ENCODE assay signal across 21 cellular contexts in the genomic region with DNA sequence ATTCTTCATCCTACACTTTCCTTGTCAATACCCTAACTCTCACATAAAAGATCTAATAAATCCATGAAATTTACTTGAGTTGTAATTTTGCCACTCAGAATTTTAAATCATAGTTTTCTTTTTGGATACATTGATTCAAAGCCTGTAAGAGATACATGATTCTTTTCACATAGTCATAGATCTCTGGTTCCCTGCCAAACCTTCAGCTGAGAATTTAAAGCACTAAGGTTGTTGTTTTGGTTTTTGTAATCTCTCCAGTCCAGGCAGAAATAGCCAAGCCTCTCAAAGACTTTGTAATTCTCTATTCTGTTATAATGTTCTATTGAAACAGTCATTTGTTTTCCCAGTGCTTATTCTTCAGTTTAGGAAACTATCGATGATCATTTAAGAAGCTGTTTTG.
DNase-seq lines count a peak whose midpoint lies in the region; ATAC-seq and TF ChIP-seq lines count a peak whose summit lies in the region.
"Had no signal": no experiment of that assay in that cellular context is flagged by ENCODE, and none has a peak within 500 bp of the region (broad histone marks: within the 10 kb centered on the region; RNA-seq: fewer than 3 reads in every experiment).

No MANE protein-coding gene starts in this region.

- CTCF ChIA-PET in AG04450 (lab: Charles Lee), result no interaction called here
- CTCF ChIA-PET in IMR-90 (lab: Yijun Ruan, JAX), result no interaction called here
- CTCF ChIA-PET in activated CD4-positive, alpha-beta T cell treated with anti-CD3 and anti-CD28 coated beads, Interleukin-2, amount 10 ng/mL, durations not matched to agents 7 days and 5 days (lab: Charles Lee), result no interaction called here

- no peak overlapping the region for H2BK120ac ChIP-seq in IMR-90 (ENCODE audit: low read depth, low read length)

- H3K27ac ChIP-seq in AG04450 (ENCODE audit: low read depth, low read length) (no peak overlapping the region), IMR-90 (ENCODE audit: insufficient read depth, low read length) (no peak overlapping the region)
- H3K27ac ChIP-seq: 22Rv1, GM23248, SJSA1 had no signal

- no peak for TF ChIP-seq RAD21 in IMR-90 (IDR thresholded peaks at IDR 0.05; ENCODE audit: low read length)

- H3K4me2 ChIP-seq in IMR-90 (ENCODE audit: low read depth, low read length), result no peak overlapping the region

- H3K4me3 ChIP-seq in AG04450 (ENCODE audit: low read depth, low read length), result no peak overlapping the region
- H3K4me3 ChIP-seq in IMR-90 (ENCODE audit: insufficient read depth, low read depth, low read length), result no peak overlapping the region
- H3K4me3 ChIP-seq in fibroblast of villous mesenchyme (ENCODE audit: low read depth, low read length), result no peak overlapping the region
- H3K4me3 ChIP-seq: GM23248, SJSA1 had no signal

- no peak overlapping the region for H3K56ac ChIP-seq in IMR-90 (ENCODE audit: extremely low read depth, insufficient read depth, low read length)

- H3K9ac ChIP-seq in IMR-90 (ENCODE audit: low read depth, low read length), result no peak overlapping the region
- H3K9ac ChIP-seq: GM23248 had no signal

- H3K79me1 ChIP-seq in IMR-90 (ENCODE audit: low read depth in 1 of 2, low read length in 2 of 2), result peaks cover 4% of the 10 kb centered on the region in 2 experiments; a peak in 1 of 4 replicates

- H2BK15ac ChIP-seq in IMR-90 (ENCODE audit: low read depth, low read length), result no peak overlapping the region

- ATAC-seq in IMR-90 (ENCODE audit: low read depth) (no peak), GM21381 (IDR thresholded peaks at IDR 0.05; ENCODE audit: unreplicated experiment) (no peak), GM21825 (IDR thresholded peaks at IDR 0.05; ENCODE audit: unreplicated experiment) (no peak)

- H3K27me3 Mint-ChIP-seq in activated CD4-positive, alpha-beta T cell treated with anti-CD3 and anti-CD28 coated beads, Interleukin-2, amount 10 ng/mL, durations not matched to agents 7 days and 5 days, result no peaks in the 10 kb centered on the region

- H3K36me3 ChIP-seq in IMR-90 (ENCODE audit: control insufficient read depth, insufficient read depth, low read length), result no peaks in the 10 kb centered on the region
- H3K36me3 ChIP-seq: SJSA1 had no signal

- H4K20me1 ChIP-seq in IMR-90 (ENCODE audit: insufficient read depth, low read length), result no peaks in the 10 kb centered on the region; the same call in 1 of the 2 replicates

- H3K27ac Mint-ChIP-seq in activated CD4-positive, alpha-beta T cell treated with anti-CD3 and anti-CD28 coated beads, Interleukin-2, amount 10 ng/mL, durations not matched to agents 7 days and 5 days, result no peak overlapping the region

- no peak overlapping the region for H2BK20ac ChIP-seq in IMR-90 (ENCODE audit: low read depth, low read length)

- H3K4me3 Mint-ChIP-seq in activated CD4-positive, alpha-beta T cell treated with anti-CD3 and anti-CD28 coated beads, Interleukin-2, amount 10 ng/mL, durations not matched to agents 7 days and 5 days, result no peak overlapping the region

- no peaks in the 10 kb centered on the region for H3K4me1 Mint-ChIP-seq in activated CD4-positive, alpha-beta T cell treated with anti-CD3 and anti-CD28 coated beads, Interleukin-2, amount 10 ng/mL, durations not matched to agents 7 days and 5 days

- TF ChIP-seq CTCF in AG04450 (IDR thresholded peaks at IDR 0.05; ENCODE audit: low read depth, low read length), result no peak
- TF ChIP-seq CTCF in IMR-90 (conservative IDR thresholded peaks at IDR 0.05; ENCODE audit: low read depth, low read length), result no peak
- TF ChIP-seq CTCF in fibroblast of villous mesenchyme (IDR thresholded peaks at IDR 0.05; ENCODE audit: insufficient read depth, low read depth, low read length), result no peak

- H2AK5ac ChIP-seq in IMR-90 (ENCODE audit: low read depth, low read length), result no peak overlapping the region

- H3K14ac ChIP-seq in IMR-90 (replicated peaks; ENCODE audit: low read depth, low read length), result no peak overlapping the region

- H4K5ac ChIP-seq in IMR-90 (ENCODE audit: low read depth, low read length), result no peak overlapping the region

- no peak overlapping the region for H3K18ac ChIP-seq in IMR-90 (ENCODE audit: low read depth, low read length)

- peaks cover 5% of the 10 kb centered on the region; the same call in 1 of the 2 replicates for H3K4me1 ChIP-seq in IMR-90 (ENCODE audit: control insufficient read depth, insufficient read depth, low read length)
- H3K4me1 ChIP-seq: SJSA1 had no signal

- no peaks in the 10 kb centered on the region for H3K9me3 Mint-ChIP-seq in activated CD4-positive, alpha-beta T cell treated with anti-CD3 and anti-CD28 coated beads, Interleukin-2, amount 10 ng/mL, durations not matched to agents 7 days and 5 days

- POLR2A ChIA-PET in AG04450 (lab: Yijun Ruan, JAX) (no interaction called here), IMR-90 (lab: Charles Lee; ENCODE audit: unreplicated experiment) (no interaction called here)
- POLR2A ChIA-PET in activated CD4-positive, alpha-beta T cell treated with anti-CD3 and anti-CD28 coated beads, Interleukin-2, amount 10 ng/mL, durations not matched to agents 7 days and 5 days (lab: Charles Lee), result no interaction called here

- H3K27me3 ChIP-seq in AG04450 (ENCODE audit: control insufficient read depth, insufficient read depth, low read length) (no peaks in the 10 kb centered on the region), IMR-90 (ENCODE audit: control insufficient read depth, insufficient read depth, low read length) (no peaks in the 10 kb centered on the region)
- H3K27me3 ChIP-seq: SJSA1 had no signal

- WGBS in IMR-90 (ENCODE audit: extremely low coverage in 2 of 2, insufficient read length in 1 of 2), 2 experiments, result no CpG with 5 or more reads among the region's 1 CpG

- no peak overlapping the region for H3K23ac ChIP-seq in IMR-90 (ENCODE audit: low read depth, low read length)

- BruUV-seq in IMR-90 (replicated peaks; lab: Mats Ljungman, UMichigan), result no TSS peak

- DNase-seq in AG04450 (ENCODE audit: low read depth, low spot score) (peak; percentile 26), IMR-90 (peak; percentile 73), astrocyte of the hippocampus (ENCODE audit: low read depth, low spot score) (peak; percentile 1), fibroblast of villous mesenchyme (ENCODE audit: low read depth) (peak; percentile 25)
- DNase-seq in effector CD4-positive, alpha-beta T cell, result no peak
- DNase-seq in activated CD4-positive, alpha-beta T cell treated with anti-CD3 and anti-CD28 coated beads, Interleukin-2, amount 10 ng/mL, durations not matched to agents 7 days and 5 days, result no peak
- DNase-seq: DMS53, GM23248, H7, Karpas-422, NCI-H1092 treated with DMSO at 0.1 percent for 48 hours, NCI-H146, NCI-H2029 treated with DMSO at 0.1 percent for 48 hours, NCI-H446 treated with DMSO at 0.1 percent for 48 hours, NCI-H526, Right ventricle myocardium superior, RPMI8226 had no signal

- no peaks in the 10 kb centered on the region for H3K9me1 ChIP-seq in IMR-90 (ENCODE audit: insufficient read depth, low read length)

- H2AK9ac ChIP-seq in IMR-90 (replicated peaks; ENCODE audit: low read depth, low read length, poor library complexity), result no peak overlapping the region

- dilution Hi-C loops in IMR-90 (cut with HindIII; ENCODE audit: low sequenced_read_pairs, unreplicated experiment), result no loop called here

- H3K4ac ChIP-seq in IMR-90 (ENCODE audit: low read depth, low read length), result no peak overlapping the region

- H2AFZ ChIP-seq in IMR-90 (replicated peaks; ENCODE audit: low read length, poor library complexity), result no peak overlapping the region
- H2AFZ ChIP-seq: GM23248 had no signal

- H3K9me3 ChIP-seq in AG04450 (ENCODE audit: control insufficient read depth, insufficient read depth, low read length) (no peaks in the 10 kb centered on the region), IMR-90 (ENCODE audit: control insufficient read depth, insufficient read depth, low read length) (no peaks in the 10 kb centered on the region)
- H3K9me3 ChIP-seq: SJSA1 had no signal

- H4K91ac ChIP-seq in IMR-90 (ENCODE audit: insufficient read depth, low read depth, low read length), result no peak overlapping the region

- no peaks in the 10 kb centered on the region for H3K36me3 Mint-ChIP-seq in activated CD4-positive, alpha-beta T cell treated with anti-CD3 and anti-CD28 coated beads, Interleukin-2, amount 10 ng/mL, durations not matched to agents 7 days and 5 days (ENCODE audit: low read depth)

- intact Hi-C loops in IMR-90 (cut with micrococcal nuclease), result no loop called here

- TF ChIP-seq POLR2A in IMR-90 (IDR thresholded peaks at IDR 0.05; ENCODE audit: low read depth, low read length), result no peak

- H2BK5ac ChIP-seq in IMR-90 (ENCODE audit: low read depth, low read length, poor library complexity, severe bottlenecking), result no peak overlapping the region

- in situ Hi-C loops in IMR-90 (cut with MboI; ENCODE audit: low sequenced_read_pairs), result no loop called here

- no peak overlapping the region for H4K8ac ChIP-seq in IMR-90 (ENCODE audit: low read depth in 2 of 2, low read length in 2 of 2)

TF ChIP-seq in IMR-90, 13 proteins besides CTCF, POLR2A, EP300 and RAD21:
- TF ChIP-seq RFX5 (IDR thresholded peaks at IDR 0.05; ENCODE audit: low read depth, low read length), result no peak
- TF ChIP-seq MAFK (IDR thresholded peaks at IDR 0.05; ENCODE audit: low read depth, low read length), result no peak
- TF ChIP-seq NFE2L2 (IDR thresholded peaks at IDR 0.05; ENCODE audit: low read depth, low read length), result no peak
- TF ChIP-seq FOS (IDR thresholded peaks at IDR 0.05; ENCODE audit: low read depth, low read length), result no peak
- no peak for TF ChIP-seq BHLHE40 (IDR thresholded peaks at IDR 0.05; ENCODE audit: low read depth, low read length)
- TF ChIP-seq MXI1 (IDR thresholded peaks at IDR 0.05; ENCODE audit: borderline replicate concordance, low read depth, low read length), result no peak
- no peak for TF ChIP-seq CEBPB (IDR thresholded peaks at IDR 0.05; ENCODE audit: low read depth, low read length)
- TF ChIP-seq, protein P1, sequence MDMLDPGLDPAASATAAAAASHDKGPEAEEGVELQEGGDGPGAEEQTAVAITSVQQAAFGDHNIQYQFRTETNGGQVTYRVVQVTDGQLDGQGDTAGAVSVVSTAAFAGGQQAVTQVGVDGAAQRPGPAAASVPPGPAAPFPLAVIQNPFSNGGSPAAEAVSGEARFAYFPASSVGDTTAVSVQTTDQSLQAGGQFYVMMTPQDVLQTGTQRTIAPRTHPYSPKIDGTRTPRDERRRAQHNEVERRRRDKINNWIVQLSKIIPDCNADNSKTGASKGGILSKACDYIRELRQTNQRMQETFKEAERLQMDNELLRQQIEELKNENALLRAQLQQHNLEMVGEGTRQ (IDR thresholded peaks at IDR 0.05; ENCODE audit: low read depth, low read length), result no peak
- no peak for TF ChIP-seq SMC3 (IDR thresholded peaks at IDR 0.05; ENCODE audit: low read depth, low read length)

Comparison
In these comparisons a context has a peak if more than half of its experiments do, and no peak if none do; other contexts are left out.
1. DNase-seq: peak in AG04450 (single experiment), IMR-90 (single experiment), astrocyte of the hippocampus (single experiment) and fibroblast of villous mesenchyme (single experiment); none in effector CD4-positive, alpha-beta T cell (single experiment) and activated CD4-positive, alpha-beta T cell treated with anti-CD3 and anti-CD28 coated beads, Interleukin-2, amount 10 ng/mL, durations not matched to agents 7 days and 5 days (single experiment).